In the genomic region with DNA sequence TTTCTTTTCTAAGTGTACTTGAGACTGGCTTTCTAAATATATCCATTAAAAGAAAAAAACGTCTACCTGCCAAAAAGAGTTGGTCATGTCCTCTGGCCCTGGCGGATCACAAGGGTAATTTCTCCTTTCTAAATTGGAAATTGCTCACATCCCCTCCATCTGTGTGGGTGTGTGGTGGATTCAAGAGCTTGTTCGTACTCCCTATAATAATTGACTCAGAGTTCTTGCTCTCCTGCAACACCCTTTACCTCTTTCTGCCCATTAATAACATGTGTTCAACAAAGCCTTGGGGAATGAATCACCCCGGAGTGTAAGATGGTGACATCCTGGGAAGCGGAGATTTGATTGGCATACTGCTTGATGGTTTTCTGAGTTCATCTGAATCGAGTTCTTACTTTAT, we compare ENCODE assay signal across 16 cellular contexts.
A peak's percentile ranks its signal among the peaks of the same experiment; 100 is the strongest.
DNase-seq lines count a peak whose midpoint lies in the region; ATAC-seq, FAIRE-seq and TF ChIP-seq lines count a peak whose summit lies in the region.
"Had no signal": no experiment of that assay in that cellular context is flagged by ENCODE, and none has a peak within 500 bp of the region (broad histone marks: within the 10 kb centered on the region; RNA-seq: fewer than 3 reads in every experiment).

No MANE protein-coding gene starts in this region.

- in situ Hi-C loops in brain microvascular endothelial cell (cut with HindIII; ENCODE audit: low pct_ligation_motif_present, low sequenced_read_pairs): no loop called here

- H3K27me3 ChIP-seq in bronchial epithelial cell (ENCODE audit: control insufficient read depth, insufficient read depth, low read length) (peaks cover 9% of the 10 kb centered on the region), brain microvascular endothelial cell (replicated peaks) (no peaks in the 10 kb centered on the region)
- H3K27me3 ChIP-seq: BLaER1, cardiac muscle cell had no signal

- DNase-seq in EH (ENCODE audit: low read depth) (peak; percentile 49), M059J (ENCODE audit: low read depth) (peak; percentile 80), bronchial epithelial cell (ENCODE audit: low read depth) (peak; percentile 85), medulla oblongata (ENCODE audit: extremely low spot score) (peak; percentile 47), brain microvascular endothelial cell (no peak), NCI-H2029 treated with DMSO at 0.1 percent for 48 hours (lab: John Stamatoyannopoulos, UW) (no peak)
- DNase-seq: activated CD4-positive, alpha-beta T cell treated with anti-CD3 and anti-CD28 coated beads, Interleukin-2, amount 10 ng/mL, durations not matched to agents 7 days and 5 days; DND-41; effector CD4-positive, alpha-beta T cell; H9; right cardiac atrium; stimulated activated CD4-positive, alpha-beta T cell treated with anti-CD3 and anti-CD28 coated beads, Interleukin-2, amount 100 ng/mL, for 24 hours had no signal

- TF ChIP-seq CTCF in bronchial epithelial cell (IDR thresholded peaks at IDR 0.05; ENCODE audit: insufficient read depth, low read length, severe bottlenecking) (no peak), brain microvascular endothelial cell (IDR thresholded peaks at IDR 0.05; ENCODE audit: low read depth, low read length, missing control alignments) (no peak)

- H3K4me3 ChIP-seq in bronchial epithelial cell (ENCODE audit: low read depth, low read length) (no peak overlapping the region), brain microvascular endothelial cell (ENCODE audit: low read depth, low read length) (no peak overlapping the region)
- H3K4me3 ChIP-seq: BLaER1, cardiac muscle cell had no signal

- no peak overlapping the region for H3K27ac ChIP-seq in brain microvascular endothelial cell
- H3K27ac ChIP-seq: BLaER1, cardiac muscle cell had no signal

- no peak for ATAC-seq in activated CD4-positive, CD25-positive, alpha-beta regulatory T cell treated with anti-CD3 and anti-CD28 coated beads, Interleukin-2, amount 50 U/mL, for 24 hours
- ATAC-seq in GM21367 (IDR thresholded peaks at IDR 0.05; ENCODE audit: unreplicated experiment): no peak
- ATAC-seq: right cardiac atrium had no signal

- no peak for FAIRE-seq in bronchial epithelial cell (lab: Jason Lieb, UNC)

- H3K36me3 ChIP-seq in bronchial epithelial cell (ENCODE audit: control insufficient read depth, insufficient read depth, low read length) (no peaks in the 10 kb centered on the region), brain microvascular endothelial cell (replicated peaks) (no peaks in the 10 kb centered on the region)
- H3K36me3 ChIP-seq: BLaER1, cardiac muscle cell had no signal

Comparison
In these comparisons a context has a peak if more than half of its experiments do, and no peak if none do; other contexts are left out.
1. DNase-seq: peak in EH (single experiment), M059J (single experiment), bronchial epithelial cell (single experiment) and medulla oblongata (single experiment); none in brain microvascular endothelial cell (single experiment) and NCI-H2029 treated with DMSO at 0.1 percent for 48 hours (single experiment).